ENCODE assay signal across 23 cellular contexts in genomic region chr7:112086496-112087254, GRCh38.
A peak's percentile ranks its signal among the peaks of the same experiment; 100 is the strongest.
DNase-seq lines count a peak whose midpoint lies in the region; ATAC-seq and TF ChIP-seq lines count a peak whose summit lies in the region.
"Had no signal": no experiment of that assay in that cellular context is flagged by ENCODE, and none has a peak within 500 bp of the region (broad histone marks: within the 10 kb centered on the region; RNA-seq: fewer than 3 reads in every experiment).

No MANE protein-coding gene starts in this region.

- WGBS in liver = 29% methylated on average over 3 of the region's 3 CpGs

- ATAC-seq in left ventricle myocardium superior (peak; percentile 10), HG03139 (IDR thresholded peaks at IDR 0.05; ENCODE audit: unreplicated experiment) (no peak)
- ATAC-seq: foreskin keratinocyte had no signal

- H3K4me1 Mint-ChIP-seq in chondrocyte (ENCODE audit: low read depth) = peaks cover 62% of the 10 kb centered on the region
- H3K4me1 Mint-ChIP-seq: immature natural killer cell had no signal

- peak overlapping the region; percentile 92 for H3K27ac Mint-ChIP-seq in chondrocyte (ENCODE audit: unreplicated experiment)
- H3K27ac Mint-ChIP-seq: immature natural killer cell; T-helper 1 cell treated with Interleukin-12 subunit alpha and Interleukin-12 subunit beta and Interleukin-4 antibody, amounts not matched to agents 30 μg/mL and 1 μg/mL, for 36 hours had no signal

- H3K27ac ChIP-seq in liver (ENCODE audit: low read depth in 1 of 2, low read length in 2 of 2) = peak overlapping the region; percentile 52 to 65
- H3K27ac ChIP-seq: 22Rv1, foreskin keratinocyte had no signal

- no peaks in the 10 kb centered on the region for H3K27me3 ChIP-seq in liver (ENCODE audit: control insufficient read depth in 4 of 4, insufficient read depth in 4 of 4, low read length in 3 of 4)
- H3K27me3 ChIP-seq: BE2C, foreskin keratinocyte had no signal

- H3K4me3 ChIP-seq in liver (ENCODE audit: low read depth in 1 of 3, low read length in 3 of 3) = no peak overlapping the region
- H3K4me3 ChIP-seq: smooth muscle cell had no signal

- intact Hi-C loops in left ventricle myocardium superior (cut with micrococcal nuclease) = no loop called here
- intact Hi-C loops in cardiac septum (cut with DNase I) = no loop called here

- no peak overlapping the region for H3K4me3 Mint-ChIP-seq in chondrocyte (ENCODE audit: unreplicated experiment)
- H3K4me3 Mint-ChIP-seq: immature natural killer cell; T-helper 1 cell treated with Interleukin-12 subunit alpha and Interleukin-12 subunit beta and Interleukin-4 antibody, amounts not matched to agents 30 μg/mL and 1 μg/mL, for 36 hours had no signal

- no peaks in the 10 kb centered on the region for H3K36me3 ChIP-seq in liver (ENCODE audit: control insufficient read depth in 4 of 4, insufficient read depth in 3 of 4, low read depth in 1 of 4, low read length in 3 of 4)
- H3K36me3 ChIP-seq: BE2C had no signal

- no peak for TF ChIP-seq CTCF in chondrocyte (IDR thresholded peaks at IDR 0.05)
- no peak for TF ChIP-seq CTCF in liver (IDR thresholded peaks at IDR 0.05; ENCODE audit: low read depth, low read length, missing input control)

- no peaks in the 10 kb centered on the region for H3K27me3 Mint-ChIP-seq in chondrocyte (ENCODE audit: low read depth)

- H3K36me3 Mint-ChIP-seq in chondrocyte (ENCODE audit: low read depth) = no peaks in the 10 kb centered on the region
- H3K36me3 Mint-ChIP-seq: immature natural killer cell had no signal

- peaks cover 12 to 37% (median 32%) of the 10 kb centered on the region in 4 donors for H3K4me1 ChIP-seq in liver (ENCODE audit: control insufficient read depth in 4 of 4, insufficient read depth in 4 of 4, low read length in 3 of 4)
- H3K4me1 ChIP-seq: foreskin keratinocyte had no signal

- H3K9me3 Mint-ChIP-seq in chondrocyte (ENCODE audit: low read depth) = no peaks in the 10 kb centered on the region
- H3K9me3 Mint-ChIP-seq: T-helper 1 cell treated with Interleukin-12 subunit alpha and Interleukin-12 subunit beta and Interleukin-4 antibody, amounts not matched to agents 30 μg/mL and 1 μg/mL, for 36 hours had no signal

- peak overlapping the region in 1 of 2 donors; percentile 3 for H3K9ac ChIP-seq in liver (ENCODE audit: low read depth in 1 of 2, low read length in 2 of 2)

- TF ChIP-seq RAD21 in liver (IDR thresholded peaks at IDR 0.05) = peak; percentile 68 to 71

- DNase-seq in left ventricle myocardium superior (no peak), cardiac septum (ENCODE audit: low spot score) (no peak), chondrocyte (ENCODE audit: low spot score) (no peak), UCSD-AML1 (lab: John Stamatoyannopoulos, UW; ENCODE audit: unreplicated experiment) (no peak), epidermal melanocyte (ENCODE audit: insufficient read length, low spot score) (no peak)
- no peak for DNase-seq in activated T-cell treated with anti-CD3 and anti-CD28 coated beads, Interleukin-2, amount 50 U/mL, for 1 hour
- DNase-seq: activated CD4-positive, alpha-beta T cell treated with anti-CD3 and anti-CD28 coated beads, Interleukin-2, amount 50 U/mL, for 4 hours; activated CD8-positive, alpha-beta memory T cell treated with anti-CD3 and anti-CD28 coated beads, Interleukin-2, amount 50 U/mL, for 48 hours; activated effector memory CD4-positive, alpha-beta T cell treated with Interleukin-2 at 50 U/mL for 16 hours; BE2C; dermis blood vessel endothelial cell; foreskin keratinocyte; immature natural killer cell; NCI-H1417 treated with DMSO at 0.1 percent for 48 hours; NCI-H524 treated with DMSO at 0.1 percent for 48 hours; stimulated activated CD4-positive, alpha-beta T cell treated with anti-CD3 and anti-CD28 coated beads, Interleukin-4, amount 100 ng/mL, for 1 hour; stimulated activated naive CD4-positive, alpha-beta T cell; trophoblast cell had no signal

- H3K9me3 ChIP-seq in liver (ENCODE audit: control insufficient read depth in 4 of 4, low read length in 3 of 4) = no peaks in the 10 kb centered on the region

TF ChIP-seq in liver, 16 proteins besides CTCF, POLR2A, EP300 and RAD21:
- TF ChIP-seq RXRA (IDR thresholded peaks at IDR 0.05) (peak; percentile 83 to 93), EGR1 (IDR thresholded peaks at IDR 0.05; ENCODE audit: low read depth in 2 of 2) (peak in 1 of 2 donors; percentile 83), SP1 (IDR thresholded peaks at IDR 0.05) (peak; percentile 86), HNF4A (conservative IDR thresholded peaks at IDR 0.05) (peak; percentile 80 to 85), NR2F2 (IDR thresholded peaks at IDR 0.05) (no peak), ATF3 (IDR thresholded peaks at IDR 0.05) (peak; percentile 80), MAX (IDR thresholded peaks at IDR 0.05) (peak; percentile 99), HNF4G (IDR thresholded peaks at IDR 0.05) (peak; percentile 65), FOXA1 (IDR thresholded peaks at IDR 0.05) (peak; percentile 95), REST (IDR thresholded peaks at IDR 0.05) (peak; percentile 68), TAF1 (conservative IDR thresholded peaks at IDR 0.05) (no peak), YY1 (IDR thresholded peaks at IDR 0.05) (peak; percentile 76), ZBTB33 (IDR thresholded peaks at IDR 0.05) (peak; percentile 90), GABPA (IDR thresholded peaks at IDR 0.05 in 1 of 2, conservative IDR thresholded peaks at IDR 0.05 in 1 of 2) (peak in 1 of 2 donors; percentile 33), JUND (IDR thresholded peaks at IDR 0.05) (peak in 1 of 2 donors; percentile 92), FOXA2 (IDR thresholded peaks at IDR 0.05) (peak; percentile 87)
TF ChIP-seq in liver: peak in this region for 14.
